Comparison of ENCODE assay signal across 18 cellular contexts in the genomic region with DNA sequence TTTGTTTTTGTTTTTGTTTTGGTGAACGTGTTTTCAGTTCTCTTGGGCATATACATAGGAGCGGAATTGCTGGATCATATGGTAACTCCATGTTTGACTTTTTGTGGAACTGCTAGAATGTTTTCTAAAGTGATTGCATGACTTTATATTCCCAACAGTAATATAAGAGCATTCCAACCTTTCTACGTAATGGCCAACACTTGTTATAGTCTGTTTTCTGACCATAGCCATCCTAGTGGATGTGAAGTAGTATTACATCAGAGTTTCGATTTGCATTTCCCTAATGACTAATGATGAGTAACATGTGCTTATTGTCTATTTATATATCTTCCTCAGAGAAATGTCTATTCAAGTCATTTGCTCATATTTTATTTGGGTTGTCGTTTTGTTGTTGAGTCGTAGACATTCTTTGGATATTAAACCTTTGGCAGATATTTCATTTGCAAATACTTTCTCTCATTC.
A peak's percentile ranks its signal among the peaks of the same experiment; 100 is the strongest.
DNase-seq lines count a peak whose midpoint lies in the region; ATAC-seq and TF ChIP-seq lines count a peak whose summit lies in the region.
"Had no signal": no experiment of that assay in that cellular context is flagged by ENCODE, and none has a peak within 500 bp of the region (broad histone marks: within the 10 kb centered on the region; RNA-seq: fewer than 3 reads in every experiment).

No MANE protein-coding gene starts in this region.

- H3K4me1 Mint-ChIP-seq in endothelial cell (ENCODE audit: unreplicated experiment), result peaks cover 18% of the 10 kb centered on the region
- H3K4me1 Mint-ChIP-seq in stimulated activated naive B cell treated with anti-CD40 and anti-IgM and Interleukin-4, amounts not matched to agents 10 μg/mL and 1 μg/mL and 100 μg/mL, for 72 hours, result no peaks in the 10 kb centered on the region

- no peak for TF ChIP-seq POLR2A in NB4 (IDR thresholded peaks at IDR 0.05; ENCODE audit: extremely low read depth, insufficient read length)

- H3K36me3 Mint-ChIP-seq in endothelial cell (ENCODE audit: low read depth, unreplicated experiment), result no peaks in the 10 kb centered on the region
- no peaks in the 10 kb centered on the region for H3K36me3 Mint-ChIP-seq in stimulated activated naive B cell treated with anti-CD40 and anti-IgM and Interleukin-4, amounts not matched to agents 10 μg/mL and 1 μg/mL and 100 μg/mL, for 72 hours
- H3K36me3 Mint-ChIP-seq: activated naive CD8-positive, alpha-beta T cell treated with anti-CD3 and anti-CD28 coated beads, Interleukin-2, amount 10 ng/mL, durations not matched to agents 7 days and 5 days had no signal

- no peaks in the 10 kb centered on the region for H3K9me3 Mint-ChIP-seq in endothelial cell (ENCODE audit: unreplicated experiment)
- H3K9me3 Mint-ChIP-seq in stimulated activated naive B cell treated with anti-CD40 and anti-IgM and Interleukin-4, amounts not matched to agents 10 μg/mL and 1 μg/mL and 100 μg/mL, for 72 hours, result peaks cover 26 to 32% of the 10 kb centered on the region in 2 donors

- no peak for ATAC-seq in stimulated activated naive B cell treated with anti-CD40 and anti-IgM and Interleukin-4, amounts not matched to agents 10 μg/mL and 1 μg/mL and 100 μg/mL, for 72 hours (replicated peaks)
- ATAC-seq in GM18511 (IDR thresholded peaks at IDR 0.05; ENCODE audit: unreplicated experiment), result no peak
- ATAC-seq: lower lobe of right lung had no signal

- H3K4me3 Mint-ChIP-seq in endothelial cell (ENCODE audit: unreplicated experiment), result no peak overlapping the region
- no peak overlapping the region for H3K4me3 Mint-ChIP-seq in stimulated activated naive B cell treated with anti-CD40 and anti-IgM and Interleukin-4, amounts not matched to agents 10 μg/mL and 1 μg/mL and 100 μg/mL, for 72 hours
- H3K4me3 Mint-ChIP-seq: activated naive CD8-positive, alpha-beta T cell treated with anti-CD3 and anti-CD28 coated beads, Interleukin-2, amount 10 ng/mL, durations not matched to agents 7 days and 5 days had no signal

- no peak overlapping the region for H3K27ac Mint-ChIP-seq in endothelial cell (ENCODE audit: unreplicated experiment)
- H3K27ac Mint-ChIP-seq in stimulated activated naive B cell treated with anti-CD40 and anti-IgM and Interleukin-4, amounts not matched to agents 10 μg/mL and 1 μg/mL and 100 μg/mL, for 72 hours, result no peak overlapping the region
- H3K27ac Mint-ChIP-seq: activated naive CD8-positive, alpha-beta T cell treated with anti-CD3 and anti-CD28 coated beads, Interleukin-2, amount 10 ng/mL, durations not matched to agents 7 days and 5 days had no signal

- TF ChIP-seq CTCF in NB4 (IDR thresholded peaks at IDR 0.05; ENCODE audit: low read depth, low read length), result peak; percentile 5
- peak; percentile 23 for TF ChIP-seq CTCF in endothelial cell (IDR thresholded peaks at IDR 0.05; ENCODE audit: unreplicated experiment)

- H3K27me3 Mint-ChIP-seq in endothelial cell (ENCODE audit: unreplicated experiment), result no peaks in the 10 kb centered on the region
- no peaks in the 10 kb centered on the region for H3K27me3 Mint-ChIP-seq in stimulated activated naive B cell treated with anti-CD40 and anti-IgM and Interleukin-4, amounts not matched to agents 10 μg/mL and 1 μg/mL and 100 μg/mL, for 72 hours
- H3K27me3 Mint-ChIP-seq: activated naive CD8-positive, alpha-beta T cell treated with anti-CD3 and anti-CD28 coated beads, Interleukin-2, amount 10 ng/mL, durations not matched to agents 7 days and 5 days had no signal

- no peak overlapping the region for H3K4me3 ChIP-seq in NB4 (ENCODE audit: low read depth, low read length)
- H3K4me3 ChIP-seq: hepatocyte, lower lobe of right lung, spleen, tibial artery had no signal

- DNase-seq in EL (peak; percentile 58), NB4 (ENCODE audit: low read depth) (peak; percentile 46), endothelial cell (ENCODE audit: low spot score) (no peak), renal cortical epithelial cell (ENCODE audit: low read depth) (peak; percentile 6), hypothalamus (lab: John Stamatoyannopoulos, UW) (no peak), GM19238 (ENCODE audit: insufficient read length, low spot score) (no peak)
- DNase-seq in stimulated activated naive B cell treated with anti-CD40 and anti-IgM and Interleukin-4, amounts not matched to agents 10 μg/mL and 1 μg/mL and 100 μg/mL, for 72 hours, result no peak
- DNase-seq: activated naive CD8-positive, alpha-beta T cell treated with anti-CD3 and anti-CD28 coated beads, Interleukin-2, amount 10 ng/mL, durations not matched to agents 7 days and 5 days; dermis blood vessel endothelial cell; DMS79; lower lobe of right lung; NCI-H1105; NCI-H510A treated with DMSO at 0.1 percent for 48 hours; SHP77; spleen; tibial artery had no signal

Comparison
In these comparisons a context has a peak if more than half of its experiments do, and no peak if none do; other contexts are left out.
1. DNase-seq: peak in EL (single experiment), NB4 (single experiment) and renal cortical epithelial cell (single experiment); none in endothelial cell (single experiment), stimulated activated naive B cell treated with anti-CD40 and anti-IgM and Interleukin-4, amounts not matched to agents 10 μg/mL and 1 μg/mL and 100 μg/mL, for 72 hours (single experiment), hypothalamus (0 of 51) and GM19238 (single experiment).